In genomic region chr1:226937940-226938725, GRCh38 we compare ENCODE assay signal across 1 cellular context.
TF ChIP-seq lines count a peak whose summit lies in the region.

No MANE protein-coding gene starts in this region.

TF ChIP-seq in HCT116, 20 proteins besides CTCF, POLR2A, EP300 and RAD21 (continued from another document):
- TF ChIP-seq, protein P1, sequence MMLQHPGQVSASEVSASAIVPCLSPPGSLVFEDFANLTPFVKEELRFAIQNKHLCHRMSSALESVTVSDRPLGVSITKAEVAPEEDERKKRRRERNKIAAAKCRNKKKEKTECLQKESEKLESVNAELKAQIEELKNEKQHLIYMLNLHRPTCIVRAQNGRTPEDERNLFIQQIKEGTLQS (IDR thresholded peaks at IDR 0.05) = no peak
- TF ChIP-seq ZFX (IDR thresholded peaks at IDR 0.05) (no peak), MAX (IDR thresholded peaks at IDR 0.05) (no peak)
